Comparison of ENCODE assay signal across 18 cellular contexts in the genomic region with DNA sequence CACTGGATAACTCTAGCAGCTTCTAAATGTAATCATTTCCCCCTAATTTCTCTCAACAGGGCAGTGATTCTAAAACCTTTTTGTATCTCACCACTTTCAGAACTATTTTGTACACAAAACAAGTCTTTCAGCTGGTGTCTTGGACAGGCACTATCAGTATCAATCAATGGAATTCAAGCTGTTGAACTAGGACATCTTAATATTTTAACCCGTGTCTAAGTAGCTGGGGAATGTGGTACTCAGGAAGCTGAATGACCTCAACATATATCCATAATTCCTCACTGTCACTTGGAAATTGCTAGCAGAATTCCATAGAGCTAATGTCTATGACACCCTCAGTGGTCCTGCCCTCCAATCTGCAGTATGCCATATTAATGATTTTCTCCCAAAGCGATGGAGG. TPM values are rescaled to one million over a fixed set of nuclear protein-coding genes. Genes with fewer than 3 reads are reported as not detected.
DNase-seq lines count a peak whose midpoint lies in the region; ATAC-seq and TF ChIP-seq lines count a peak whose summit lies in the region.
"Had no signal": no experiment of that assay in that cellular context is flagged by ENCODE, and none has a peak within 500 bp of the region (broad histone marks: within the 10 kb centered on the region; RNA-seq: fewer than 3 reads in every experiment).

No MANE protein-coding gene starts in this region.

- no peak for TF ChIP-seq RAD21 in SK-N-SH (IDR thresholded peaks at IDR 0.05; ENCODE audit: low read length)

- TF ChIP-seq POLR2A in breast epithelium (IDR thresholded peaks at IDR 0.05), result no peak

- no TSS peak for BruUV-seq in MCF 10A (replicated peaks; lab: Mats Ljungman, UMichigan)

- H3K9me2 ChIP-seq in SK-N-SH, result no peaks in the 10 kb centered on the region

- H3K36me3 ChIP-seq in breast epithelium (no peaks in the 10 kb centered on the region), SK-N-SH (replicated peaks in 1 of 2; ENCODE audit: control insufficient read depth in 1 of 2, insufficient read depth in 2 of 2, low read length in 1 of 2) (peaks cover 6 to 8% of the 10 kb centered on the region in 2 experiments)

- WGBS in SK-N-SH (ENCODE audit: low lambda C conversion rate), result 64% methylated on average over 2 of the region's 2 CpGs

- no peaks in the 10 kb centered on the region for H3K9me3 ChIP-seq in breast epithelium
- H3K9me3 ChIP-seq in SK-N-SH, result no peaks in the 10 kb centered on the region
- H3K9me3 ChIP-seq: BLaER1 treated with 17β-estradiol and CSF1 and Interleukin-3, amounts not matched to agents 10 nM and 100 nM had no signal

- H3K4me3 ChIP-seq in breast epithelium (no peak overlapping the region), SK-N-SH (ENCODE audit: low read depth in 2 of 2, low read length in 1 of 2) (no peak overlapping the region)
- H3K4me3 ChIP-seq: BLaER1 treated with 17β-estradiol and CSF1 and Interleukin-3, amounts not matched to agents 10 nM and 100 nM; GM12878; GM23248 had no signal

- CTCF ChIA-PET in MCF 10A (lab: Yijun Ruan, JAX), result interaction anchor here (0.5 to 6.8 kb wide), 16 partner anchors 10 to 951 kb away, joined by 3 to 57 read pairs (median 5); no protein-coding TSS in a partner anchor
- CTCF ChIA-PET in SK-N-SH (lab: Yijun Ruan, JAX), result interaction anchor here (0.6 to 5.6 kb wide), 9 partner anchors 11 to 951 kb away, joined by 3 to 63 read pairs (median 4); no protein-coding TSS in a partner anchor

- POLR2A ChIA-PET in MCF 10A (lab: Yijun Ruan, JAX), result interaction anchor here (0.6 to 6.2 kb wide), 12 partner anchors 11 to 606 kb away, joined by 3 to 55 read pairs (median 5); no protein-coding TSS in a partner anchor
- POLR2A ChIA-PET in SK-N-SH (lab: Yijun Ruan, JAX), result interaction anchor here (0.8 kb wide), 1 partner anchor 25 kb away, joined by 3 read pairs; the partner anchor contains the start of genes ADAT2 and PEX3

- no peak for ATAC-seq in GM19463 (IDR thresholded peaks at IDR 0.05; ENCODE audit: unreplicated experiment)
- ATAC-seq: CD8-positive, alpha-beta T cell; GM12878; HCT116 had no signal

- peak overlapping the region; percentile 84 for H3K27ac Mint-ChIP-seq in MCF 10A (ENCODE audit: low read depth, unreplicated experiment)
- H3K27ac Mint-ChIP-seq: B cell; CD8-positive, alpha-beta T cell; HFFc6 had no signal

- H3K79me2 ChIP-seq in SK-N-SH (ENCODE audit: insufficient read depth), result no peaks in the 10 kb centered on the region

- no peak overlapping the region for H2AFZ ChIP-seq in SK-N-SH (ENCODE audit: low read depth)
- H2AFZ ChIP-seq: GM23248 had no signal

- intact Hi-C loops in MCF 10A (cut with micrococcal nuclease), result loop anchor here (5.0 to 10.0 kb wide), 3 partner anchors 361 to 859 kb away; partner anchors contain the start of gene AIG1
- intact Hi-C loops in breast epithelium (cut with DNase I; ENCODE audit: low total_unique reads), result no loop called here

- no peak overlapping the region for H3K27ac ChIP-seq in breast epithelium
- peak overlapping the region in 1 of 2 experiments; percentile 20; a peak in 1 of 4 replicates for H3K27ac ChIP-seq in SK-N-SH (ENCODE audit: low read depth in 2 of 2, low read length in 1 of 2)
- H3K27ac ChIP-seq: BLaER1 treated with 17β-estradiol and CSF1 and Interleukin-3, amounts not matched to agents 10 nM and 100 nM; GM23248; HL-60 had no signal

- H3K4me2 ChIP-seq in SK-N-SH, result no peak overlapping the region
- H3K4me2 ChIP-seq: BLaER1 treated with 17β-estradiol and CSF1 and Interleukin-3, amounts not matched to agents 10 nM and 100 nM had no signal

- no peak for TF ChIP-seq CTCF in MCF 10A (IDR thresholded peaks at IDR 0.05; ENCODE audit: unreplicated experiment)
- TF ChIP-seq CTCF in breast epithelium (IDR thresholded peaks at IDR 0.05), result no peak
- no peak for TF ChIP-seq CTCF in SK-N-SH (IDR thresholded peaks at IDR 0.05)

- H4K20me1 ChIP-seq in SK-N-SH (ENCODE audit: insufficient read depth), result no peaks in the 10 kb centered on the region

- no peaks in the 10 kb centered on the region for H3K27me3 ChIP-seq in breast epithelium
- H3K27me3 ChIP-seq in SK-N-SH (ENCODE audit: insufficient read depth), result no peaks in the 10 kb centered on the region
- H3K27me3 ChIP-seq: BLaER1 treated with 17β-estradiol and CSF1 and Interleukin-3, amounts not matched to agents 10 nM and 100 nM had no signal

- peaks cover 7% of the 10 kb centered on the region for H3F3A ChIP-seq in SK-N-SH (replicated peaks; ENCODE audit: insufficient read depth)

- H3K4me3 Mint-ChIP-seq in MCF 10A (ENCODE audit: unreplicated experiment), result no peak overlapping the region
- H3K4me3 Mint-ChIP-seq: B cell; CD8-positive, alpha-beta T cell; HFFc6 had no signal

- H3K4me1 Mint-ChIP-seq in MCF 10A (ENCODE audit: insufficient read depth, unreplicated experiment), result peaks cover 11% of the 10 kb centered on the region

- H3K9ac ChIP-seq in SK-N-SH, result no peak overlapping the region
- H3K9ac ChIP-seq: BLaER1 treated with 17β-estradiol and CSF1 and Interleukin-3, amounts not matched to agents 10 nM and 100 nM; GM23248 had no signal

- peaks cover 7% of the 10 kb centered on the region for H3K9me3 Mint-ChIP-seq in MCF 10A (ENCODE audit: unreplicated experiment)
- H3K9me3 Mint-ChIP-seq: CD8-positive, alpha-beta T cell; HFFc6 had no signal

- no peak for DNase-seq in MCF 10A (ENCODE audit: unreplicated experiment)
- no peak for DNase-seq in breast epithelium (ENCODE audit: low spot score in 2 of 2)
- DNase-seq in SK-N-SH, result no peak
- DNase-seq in foreskin melanocyte, result peak; percentile 4
- DNase-seq in NCI-H748 treated with DMSO at 0.1 percent for 48 hours (lab: John Stamatoyannopoulos, UW), result no peak
- no peak for DNase-seq in NAMALWA (ENCODE audit: low spot score)
- DNase-seq: 8988T; CD8-positive, alpha-beta T cell; COR-L47; GF-D8; GM23248; HFFc6 had no signal

- H3K27me3 Mint-ChIP-seq in MCF 10A (ENCODE audit: insufficient read depth, unreplicated experiment), result no peaks in the 10 kb centered on the region
- H3K27me3 Mint-ChIP-seq: B cell had no signal

- TF ChIP-seq EP300 in SK-N-SH (IDR thresholded peaks at IDR 0.05; ENCODE audit: borderline replicate concordance in 1 of 2, low read depth in 1 of 2, low read length in 1 of 2), result no peak

- H3K4me1 ChIP-seq in breast epithelium (no peaks in the 10 kb centered on the region), SK-N-SH (ENCODE audit: control insufficient read depth in 1 of 2, insufficient read depth in 2 of 2, low read depth in 1 of 2, low read length in 1 of 2) (no peaks in the 10 kb centered on the region)
- H3K4me1 ChIP-seq: BLaER1 treated with 17β-estradiol and CSF1 and Interleukin-3, amounts not matched to agents 10 nM and 100 nM had no signal

- H3K36me3 Mint-ChIP-seq in MCF 10A (ENCODE audit: insufficient read depth, unreplicated experiment), result peaks cover 26% of the 10 kb centered on the region

TF ChIP-seq in SK-N-SH, 30 proteins besides CTCF, POLR2A, EP300 and RAD21:
- peak; percentile 57 for TF ChIP-seq PBX3 (IDR thresholded peaks at IDR 0.05)
- TF ChIP-seq TCF12 (IDR thresholded peaks at IDR 0.05), result peak; percentile 17; the same call in 1 of the 2 replicates
- no peak for TF ChIP-seq ELF1 (IDR thresholded peaks at IDR 0.05)

RNA-seq across cellular contexts. Expression of gene ADAT2, which starts 24.5 kb away (rescaled TPM):
- total RNA-seq in MCF 10A (2022) (23.2 and 27.7 TPM in 2 replicates), breast epithelium (10 to 100 TPM in 1 of 3 donors, 1 to 10 TPM in 2; 6.9 to 10.2 (median 8.5) TPM)
- 5.4 and 9.2 TPM in 2 replicates for polyA plus RNA-seq in SK-N-SH (2012; rRNA removed)
- polyA plus RNA-seq in SK-N-SH (2012; cell fraction: cytosol; rRNA removed), result 3.7 and 3.8 TPM in 2 replicates
- 24.9 and 33.5 TPM in 2 replicates for polyA plus RNA-seq in SK-N-SH (2012; cell fraction: nucleus; rRNA removed)

RNA-seq across cellular contexts. Expression of gene PEX3, which starts 24.6 kb away (rescaled TPM):
- 19.8 and 24.3 TPM in 2 replicates for total RNA-seq in MCF 10A (2022)
- 10 to 100 TPM; 12.0 to 22.0 (median 20.0) TPM for total RNA-seq in breast epithelium
- 14.1 and 14.5 TPM in 2 replicates for polyA plus RNA-seq in SK-N-SH (2012; rRNA removed)
- polyA plus RNA-seq in SK-N-SH (2012; cell fraction: cytosol; rRNA removed), result 16.3 and 17.8 TPM in 2 replicates
- polyA plus RNA-seq in SK-N-SH (2012; cell fraction: nucleus; rRNA removed), result 11.1 and 16.0 TPM in 2 replicates
